ENCODE assay signal across 13 cellular contexts in genomic region chr17:6775871-6776405, GRCh38. TPM values are rescaled to one million over a fixed set of nuclear protein-coding genes. Genes with fewer than 3 reads are reported as not detected.
DNase-seq lines count a peak whose midpoint lies in the region; ATAC-seq and TF ChIP-seq lines count a peak whose summit lies in the region.
"Had no signal": no experiment of that assay in that cellular context is flagged by ENCODE, and none has a peak within 500 bp of the region (broad histone marks: within the 10 kb centered on the region; RNA-seq: fewer than 3 reads in every experiment).

FBXO39 (plus strand) TSS chr17:6776215; CDS start chr17:6779869, 3,654 bp downstream.

- BruUV-seq in Panc1 (replicated peaks; lab: Mats Ljungman, UMichigan), result no TSS peak

- peaks cover 75% of the 10 kb centered on the region for H3K36me3 Mint-ChIP-seq in activated CD4-positive, alpha-beta T cell treated with anti-CD3 and anti-CD28 coated beads, Interleukin-2, amount 10 ng/mL, durations not matched to agents 7 days and 5 days (ENCODE audit: low read depth)
- H3K36me3 Mint-ChIP-seq: type B pancreatic cell had no signal

- intact Hi-C loops in Panc1 (cut with micrococcal nuclease; ENCODE audit: unreplicated experiment) (no loop called here), sciatic nerve (cut with DNase I) (no loop called here)

- H3K4me3 Mint-ChIP-seq in activated CD4-positive, alpha-beta T cell treated with anti-CD3 and anti-CD28 coated beads, Interleukin-2, amount 10 ng/mL, durations not matched to agents 7 days and 5 days, result peak within 1 kb of the TSS; percentile 20
- H3K4me3 Mint-ChIP-seq: type B pancreatic cell had no signal

- H3K9me3 ChIP-seq in Panc1 (ENCODE audit: control insufficient read depth, insufficient read depth, low read depth, low read length), result no peaks in the 10 kb centered on the region
- no peaks in the 10 kb centered on the region for H3K9me3 ChIP-seq in iPS-15b (ENCODE audit: control insufficient read depth, insufficient read depth, low read length)
- H3K9me3 ChIP-seq: prostate gland, SJSA1 had no signal

- POLR2A ChIA-PET in activated CD4-positive, alpha-beta T cell treated with anti-CD3 and anti-CD28 coated beads, Interleukin-2, amount 10 ng/mL, durations not matched to agents 7 days and 5 days (lab: Charles Lee), result no interaction called here
- POLR2A ChIA-PET in Panc1 (lab: Charles Lee), result no interaction called here

- no peaks in the 10 kb centered on the region for H3K27me3 Mint-ChIP-seq in activated CD4-positive, alpha-beta T cell treated with anti-CD3 and anti-CD28 coated beads, Interleukin-2, amount 10 ng/mL, durations not matched to agents 7 days and 5 days

- peaks cover 66% of the 10 kb centered on the region for H3K9me3 Mint-ChIP-seq in activated CD4-positive, alpha-beta T cell treated with anti-CD3 and anti-CD28 coated beads, Interleukin-2, amount 10 ng/mL, durations not matched to agents 7 days and 5 days

- peaks cover 19% of the 10 kb centered on the region for H3K4me1 Mint-ChIP-seq in activated CD4-positive, alpha-beta T cell treated with anti-CD3 and anti-CD28 coated beads, Interleukin-2, amount 10 ng/mL, durations not matched to agents 7 days and 5 days

- H3K36me3 ChIP-seq in Panc1 (ENCODE audit: control insufficient read depth, insufficient read depth, low read length), result no peaks in the 10 kb centered on the region
- H3K36me3 ChIP-seq in iPS-15b (ENCODE audit: control insufficient read depth, insufficient read depth, low read length), result no peaks in the 10 kb centered on the region
- H3K36me3 ChIP-seq: prostate gland had no signal

- ATAC-seq in Panc1 (peak; percentile 82), sciatic nerve (peak; percentile 28), HG02678 (IDR thresholded peaks at IDR 0.05; ENCODE audit: unreplicated experiment) (no peak)

- no peaks in the 10 kb centered on the region for H3K4me1 ChIP-seq in Panc1 (ENCODE audit: control insufficient read depth, insufficient read depth, low read length)
- no peaks in the 10 kb centered on the region for H3K4me1 ChIP-seq in iPS-15b (ENCODE audit: control insufficient read depth, insufficient read depth, low read length)
- H3K4me1 ChIP-seq: prostate gland, SJSA1 had no signal

- H3K27me3 ChIP-seq in Panc1 (ENCODE audit: control insufficient read depth, insufficient read depth, low read length) (no peaks in the 10 kb centered on the region; the same call in none of the 2 replicates), iPS-15b (ENCODE audit: control insufficient read depth, insufficient read depth, low read length) (peaks cover 40% of the 10 kb centered on the region)
- H3K27me3 ChIP-seq: SJSA1 had no signal

- no peak within 1 kb of the TSS for H3K27ac ChIP-seq in Panc1 (ENCODE audit: low read length)
- H3K27ac ChIP-seq: prostate gland, SJSA1 had no signal

- no peak for DNase-seq in activated CD4-positive, alpha-beta T cell treated with anti-CD3 and anti-CD28 coated beads, Interleukin-2, amount 10 ng/mL, durations not matched to agents 7 days and 5 days
- no peak for DNase-seq in activated CD4-positive, alpha-beta T cell treated with anti-CD3 and anti-CD28 coated beads, Interleukin-2, amount 50 U/mL, for 1 hour
- DNase-seq in Panc1 (ENCODE audit: low read depth, low spot score) (no peak), sciatic nerve (ENCODE audit: low spot score) (no peak), activated gamma-delta T cell (lab: John Stamatoyannopoulos, UW) (no peak)
- DNase-seq in central memory CD4-positive, alpha-beta T cell, result no peak

- CTCF ChIA-PET in activated CD4-positive, alpha-beta T cell treated with anti-CD3 and anti-CD28 coated beads, Interleukin-2, amount 10 ng/mL, durations not matched to agents 7 days and 5 days (lab: Charles Lee), result no interaction called here
- CTCF ChIA-PET in Panc1 (lab: Charles Lee), result no interaction called here

- H3K4me3 ChIP-seq in Panc1 (ENCODE audit: low read depth in 2 of 2, low read length in 2 of 2), result peak within 1 kb of the TSS; percentile 16 to 22; a peak in 3 of 4 replicates
- peak within 1 kb of the TSS; percentile 52 for H3K4me3 ChIP-seq in iPS-15b (ENCODE audit: low read depth, low read length)
- H3K4me3 ChIP-seq: prostate gland, SJSA1 had no signal

- in situ Hi-C loops in Panc1 (cut with HindIII; ENCODE audit: low pct_unique_long_range_greater_than_20kb, low sequenced_read_pairs), result no loop called here

- peak within 1 kb of the TSS; percentile 37 for H3K9ac ChIP-seq in iPS-15b (ENCODE audit: low read depth, low read length)

- peak within 1 kb of the TSS; percentile 28 for H3K27ac Mint-ChIP-seq in activated CD4-positive, alpha-beta T cell treated with anti-CD3 and anti-CD28 coated beads, Interleukin-2, amount 10 ng/mL, durations not matched to agents 7 days and 5 days
- H3K27ac Mint-ChIP-seq: type B pancreatic cell had no signal

- no peak for TF ChIP-seq CTCF in Panc1 (IDR thresholded peaks at IDR 0.05)

RNA-seq across cellular contexts. Expression of gene FBXO39, which starts in this region (rescaled TPM):
- 1 to 10 TPM; 7.8 to 8.9 TPM for total RNA-seq in activated CD4-positive, alpha-beta T cell treated with anti-CD3 and anti-CD28 coated beads, Interleukin-2, amount 10 ng/mL, durations not matched to agents 7 days and 5 days
- total RNA-seq in Panc1 (2021; ENCODE audit: unreplicated experiment) (not detected), sciatic nerve (0.98 TPM)
- not detected for polyA plus RNA-seq in Panc1 (2012; ENCODE audit: insufficient read length)
- total RNA-seq: kidney epithelial cell, NCI-H460 had no signal

Comparison
In these comparisons a context has a peak if more than half of its experiments do, and no peak if none do; other contexts are left out.
1. Peak in ATAC-seq and H3K4me3 ChIP-seq in Panc1; RNA of the gene not detected or under 1 TPM.
2. Peak in ATAC-seq in sciatic nerve; RNA of the gene not detected or under 1 TPM.